ENCODE assay signal across 8 cellular contexts in the genomic region with DNA sequence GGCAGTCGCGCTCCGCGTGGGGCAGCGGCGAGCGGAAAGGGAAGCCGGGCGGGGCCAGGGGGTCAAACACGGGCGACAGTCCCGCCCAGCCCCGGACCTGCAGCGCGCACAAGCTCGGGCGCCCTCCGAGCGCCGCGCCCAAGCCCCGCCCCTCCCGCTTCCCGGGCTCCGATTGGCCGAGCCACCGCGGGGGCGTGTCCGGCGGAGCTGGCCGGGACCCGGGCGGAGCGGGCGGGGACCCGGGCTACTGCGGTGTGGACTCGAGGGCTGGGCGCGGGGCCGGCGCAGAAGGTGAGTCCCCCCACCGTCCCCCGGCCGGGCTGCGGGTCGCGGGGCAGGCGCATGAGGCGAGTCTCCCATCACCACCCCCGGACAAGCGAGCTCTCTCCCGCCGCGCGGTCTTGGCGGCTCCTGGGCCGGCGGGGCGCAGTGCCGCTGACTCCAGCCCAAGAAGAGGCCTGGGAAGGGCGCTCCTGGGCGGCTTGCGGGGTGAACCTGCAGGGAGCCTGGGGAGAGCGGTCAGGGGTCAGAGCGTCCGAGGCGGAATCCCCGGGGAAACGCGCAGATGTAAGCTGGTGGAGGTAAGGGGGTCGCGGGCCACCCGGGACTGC. TPM values are rescaled to one million over a fixed set of nuclear protein-coding genes. Genes with fewer than 3 reads are reported as not detected.
DNase-seq lines count a peak whose midpoint lies in the region; ATAC-seq, FAIRE-seq and TF ChIP-seq lines count a peak whose summit lies in the region.

A gene with protein sequence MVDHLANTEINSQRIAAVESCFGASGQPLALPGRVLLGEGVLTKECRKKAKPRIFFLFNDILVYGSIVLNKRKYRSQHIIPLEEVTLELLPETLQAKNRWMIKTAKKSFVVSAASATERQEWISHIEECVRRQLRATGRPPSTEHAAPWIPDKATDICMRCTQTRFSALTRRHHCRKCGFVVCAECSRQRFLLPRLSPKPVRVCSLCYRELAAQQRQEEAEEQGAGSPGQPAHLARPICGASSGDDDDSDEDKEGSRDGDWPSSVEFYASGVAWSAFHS (plus strand): TSS at position 247 of the 611 bp plus-strand sequence. CDS start 8,379 bp downstream, outside the sequence.

- peaks cover 0 to 29% (median 5%) of the 10 kb centered on the region in 5 donors for H3K36me3 Mint-ChIP-seq in naive thymus-derived CD4-positive, alpha-beta T cell
- peaks cover 0 to 2% of the 10 kb centered on the region in 2 donors for H3K36me3 Mint-ChIP-seq in stimulated activated naive B cell treated with anti-CD40 and anti-IgM and Interleukin-4, amounts not matched to agents 10 μg/mL and 1 μg/mL and 100 μg/mL, for 72 hours

- no peaks in the 10 kb centered on the region for H3K9me3 ChIP-seq in naive thymus-derived CD4-positive, alpha-beta T cell (ENCODE audit: control insufficient read depth in 2 of 3, low read length in 3 of 3)

- peak within 1 kb of the TSS; percentile 88 to 100 (median 97) for H3K27ac Mint-ChIP-seq in naive thymus-derived CD4-positive, alpha-beta T cell
- H3K27ac Mint-ChIP-seq in stimulated activated naive B cell treated with anti-CD40 and anti-IgM and Interleukin-4, amounts not matched to agents 10 μg/mL and 1 μg/mL and 100 μg/mL, for 72 hours: peak within 1 kb of the TSS; percentile 42

- ATAC-seq in GM19468 (IDR thresholded peaks at IDR 0.05; ENCODE audit: extremely low read depth, unreplicated experiment): peak; percentile 83
- ATAC-seq in naive thymus-derived CD4-positive, alpha-beta T cell: peak; percentile 86
- peak; percentile 93 to 95 for ATAC-seq in stimulated activated naive B cell treated with anti-CD40 and anti-IgM and Interleukin-4, amounts not matched to agents 10 μg/mL and 1 μg/mL and 100 μg/mL, for 72 hours (replicated peaks)

- peaks cover 0 to 2% (median 0%) of the 10 kb centered on the region in 11 donors for H3K9me3 Mint-ChIP-seq in naive thymus-derived CD4-positive, alpha-beta T cell
- H3K9me3 Mint-ChIP-seq in stimulated activated naive B cell treated with anti-CD40 and anti-IgM and Interleukin-4, amounts not matched to agents 10 μg/mL and 1 μg/mL and 100 μg/mL, for 72 hours: no peaks in the 10 kb centered on the region

- peak; percentile 45 for DNase-seq in DMS114 treated with DMSO at 0.1 percent for 48 hours (lab: John Stamatoyannopoulos, UW; ENCODE audit: unreplicated experiment)
- peak; percentile 63 to 64 for DNase-seq in HL-60 (ENCODE audit: low read depth in 1 of 2, low spot score in 1 of 2)
- peak; percentile 42 for DNase-seq in RCC 7860 (ENCODE audit: low spot score)
- peak; percentile 76 for DNase-seq in activated T-helper 1 cell treated with Interleukin-2 at 50 U/mL for 16 hours (ENCODE audit: low read depth)
- peak; percentile 80 for DNase-seq in fibroblast of gingiva (ENCODE audit: low read depth)
- DNase-seq in naive thymus-derived CD4-positive, alpha-beta T cell: peak; percentile 66 to 99 (median 79)
- peak; percentile 81 for DNase-seq in stimulated activated naive B cell treated with anti-CD40 and anti-IgM and Interleukin-4, amounts not matched to agents 10 μg/mL and 1 μg/mL and 100 μg/mL, for 72 hours

- no peaks in the 10 kb centered on the region for H3K27me3 Mint-ChIP-seq in naive thymus-derived CD4-positive, alpha-beta T cell
- no peaks in the 10 kb centered on the region for H3K27me3 Mint-ChIP-seq in stimulated activated naive B cell treated with anti-CD40 and anti-IgM and Interleukin-4, amounts not matched to agents 10 μg/mL and 1 μg/mL and 100 μg/mL, for 72 hours

- peak within 1 kb of the TSS; percentile 89 to 98 (median 93) for H3K4me3 Mint-ChIP-seq in naive thymus-derived CD4-positive, alpha-beta T cell
- peak within 1 kb of the TSS; percentile 73 to 87 for H3K4me3 Mint-ChIP-seq in stimulated activated naive B cell treated with anti-CD40 and anti-IgM and Interleukin-4, amounts not matched to agents 10 μg/mL and 1 μg/mL and 100 μg/mL, for 72 hours

- intact Hi-C loops in naive thymus-derived CD4-positive, alpha-beta T cell (cut with micrococcal nuclease): loop anchor here (1.0 to 2.0 kb wide), 3 partner anchors 8 to 49 kb away; a partner anchor contains a TSS

- no peak for FAIRE-seq in RCC 7860 (lab: Jason Lieb, UNC)

- H3K27ac ChIP-seq in HL-60 (replicated peaks): no peak within 1 kb of the TSS
- peak within 1 kb of the TSS; percentile 94 for H3K27ac ChIP-seq in naive thymus-derived CD4-positive, alpha-beta T cell (ENCODE audit: low read depth, low read length)

- POLR2A ChIA-PET in naive thymus-derived CD4-positive, alpha-beta T cell (lab: Charles Lee): interaction anchor here (0.8 to 9.7 kb wide), 10 partner anchors 10 to 277 kb away, joined by 3 to 150 read pairs (median 8); a partner anchor contains a TSS

- peak within 1 kb of the TSS; percentile 52 for H3K4me3 ChIP-seq in HL-60 (replicated peaks; ENCODE audit: insufficient read depth, low read length)
- peak within 1 kb of the TSS; percentile 62 for H3K4me3 ChIP-seq in naive thymus-derived CD4-positive, alpha-beta T cell (ENCODE audit: low read length)

- no peak for TF ChIP-seq CTCF in HL-60 (IDR thresholded peaks at IDR 0.05; ENCODE audit: insufficient read depth, low read length)

- H3K27me3 ChIP-seq in HL-60 (ENCODE audit: insufficient read depth, poor library complexity, severe bottlenecking): peaks cover 3% of the 10 kb centered on the region
- H3K27me3 ChIP-seq in naive thymus-derived CD4-positive, alpha-beta T cell (ENCODE audit: control insufficient read depth in 2 of 2, insufficient read depth in 2 of 2, low read length in 2 of 2): no peaks in the 10 kb centered on the region

- H3K36me3 ChIP-seq in naive thymus-derived CD4-positive, alpha-beta T cell (ENCODE audit: control insufficient read depth in 2 of 3, insufficient read depth in 3 of 3, low read length in 3 of 3): peaks cover 0 to 7% (median 0%) of the 10 kb centered on the region in 3 experiments

- CTCF ChIA-PET in naive thymus-derived CD4-positive, alpha-beta T cell (lab: Charles Lee): interaction anchor here (0.8 to 5.5 kb wide), 11 partner anchors 8 to 59 kb away, joined by 3 to 62 read pairs (median 5); a partner anchor contains a TSS

- peaks cover 33 to 55% of the 10 kb centered on the region in 2 donors for H3K4me1 ChIP-seq in naive thymus-derived CD4-positive, alpha-beta T cell (ENCODE audit: control insufficient read depth in 2 of 2, insufficient read depth in 2 of 2, low read length in 2 of 2)

- H3K4me1 Mint-ChIP-seq in naive thymus-derived CD4-positive, alpha-beta T cell: peaks cover 36 to 80% (median 71%) of the 10 kb centered on the region in 7 donors
- peaks cover 17 to 45% of the 10 kb centered on the region in 2 donors for H3K4me1 Mint-ChIP-seq in stimulated activated naive B cell treated with anti-CD40 and anti-IgM and Interleukin-4, amounts not matched to agents 10 μg/mL and 1 μg/mL and 100 μg/mL, for 72 hours

RNA-seq across cellular contexts. Expression of the gene that starts here (rescaled TPM):
- 10 to 100 TPM; 11.1 to 47.2 (median 17.5) TPM for total RNA-seq in naive thymus-derived CD4-positive, alpha-beta T cell
- 10 to 100 TPM; 11.5 to 37.6 TPM for polyA plus RNA-seq in naive thymus-derived CD4-positive, alpha-beta T cell
